23 cellular contexts compared by ENCODE assay signal in genomic region chr2:144669196-144669987, GRCh38.
"Had no signal": no experiment of that assay in that cellular context is flagged by ENCODE, and none has a peak within 500 bp of the region (broad histone marks: within the 10 kb centered on the region; RNA-seq: fewer than 3 reads in every experiment).

No MANE protein-coding gene starts in this region.

- ATAC-seq: activated CD4-positive, CD25-positive, alpha-beta regulatory T cell treated with anti-CD3 and anti-CD28 coated beads, Interleukin-2, amount 50 U/mL, for 24 hours; activated CD8-positive, alpha-beta T cell treated with anti-CD3 and anti-CD28 coated beads, Interleukin-2, amount 10 ng/mL, durations not matched to agents 7 days and 5 days; T-cell had no signal

- H3K4me2 ChIP-seq: PC-9 had no signal

- H3K36me3 Mint-ChIP-seq: activated naive CD8-positive, alpha-beta T cell treated with anti-CD3 and anti-CD28 coated beads, Interleukin-2, amount 10 ng/mL, durations not matched to agents 7 days and 5 days; T-cell had no signal

- H3K27ac Mint-ChIP-seq: activated CD8-positive, alpha-beta T cell treated with anti-CD3 and anti-CD28 coated beads, Interleukin-2, amount 10 ng/mL, durations not matched to agents 7 days and 5 days; activated naive CD8-positive, alpha-beta T cell treated with anti-CD3 and anti-CD28 coated beads, Interleukin-2, amount 10 ng/mL, durations not matched to agents 7 days and 5 days had no signal

- H3K4me3 Mint-ChIP-seq: activated CD8-positive, alpha-beta T cell treated with anti-CD3 and anti-CD28 coated beads, Interleukin-2, amount 10 ng/mL, durations not matched to agents 7 days and 5 days; activated naive CD8-positive, alpha-beta T cell treated with anti-CD3 and anti-CD28 coated beads, Interleukin-2, amount 10 ng/mL, durations not matched to agents 7 days and 5 days; T-cell had no signal

- H3K27me3 ChIP-seq: adrenal gland had no signal

- H3K9me3 Mint-ChIP-seq: activated naive CD8-positive, alpha-beta T cell treated with anti-CD3 and anti-CD28 coated beads, Interleukin-2, amount 10 ng/mL, durations not matched to agents 7 days and 5 days; T-cell had no signal

- H3K27ac ChIP-seq: adrenal gland, PC-9, WERI-Rb-1 had no signal

- H3K36me3 ChIP-seq: adrenal gland, WERI-Rb-1 had no signal

- DNase-seq: activated CD4-positive, alpha-beta T cell treated with anti-CD3 and anti-CD28 coated beads for 48 hours; activated CD4-positive, alpha-beta T cell treated with anti-CD3 and anti-CD28 coated beads, Interleukin-2, amount 50 U/mL, for 4 hours; activated CD8-positive, alpha-beta memory T cell treated with anti-CD3 and anti-CD28 coated beads, Interleukin-2, amount 50 U/mL, for 48 hours; activated CD8-positive, alpha-beta T cell treated with anti-CD3 and anti-CD28 coated beads, Interleukin-2, amount 10 ng/mL, durations not matched to agents 7 days and 5 days; activated naive CD4-positive, alpha-beta T cell treated with anti-CD3 and anti-CD28 coated beads, Interleukin-2, amount 50 U/mL, for 16 hours; activated naive CD8-positive, alpha-beta T cell treated with anti-CD3 and anti-CD28 coated beads, Interleukin-2, amount 10 ng/mL, durations not matched to agents 7 days and 5 days; activated T-cell treated with anti-CD3 and anti-CD28 coated beads, Interleukin-2, amount 50 U/mL, for 1 hour; adrenal gland; anterior cingulate cortex; NCI-H1105 treated with DMSO at 0.1 percent for 48 hours; NCI-H1436 treated with DMSO at 0.1 percent for 48 hours; NCI-H187; NCI-H2081; NCI-H510A treated with DMSO at 0.1 percent for 48 hours; NCI-H69; NK-92 treated with Interleukin-12 subunit alpha and Interleukin-12 subunit beta, amount 100 ng/mL, for 24 hours; PC-9; SIG-M5; T-cell; T-helper 2 cell; T1000; WERI-Rb-1 had no signal

- H3K4me1 Mint-ChIP-seq: activated naive CD8-positive, alpha-beta T cell treated with anti-CD3 and anti-CD28 coated beads, Interleukin-2, amount 10 ng/mL, durations not matched to agents 7 days and 5 days; T-cell had no signal

- H3K4me1 ChIP-seq: adrenal gland had no signal

- H2AFZ ChIP-seq: PC-9 had no signal

- H3K4me3 ChIP-seq: adrenal gland, PC-9 had no signal

- H3K27me3 Mint-ChIP-seq: T-cell had no signal
